In the genomic region with DNA sequence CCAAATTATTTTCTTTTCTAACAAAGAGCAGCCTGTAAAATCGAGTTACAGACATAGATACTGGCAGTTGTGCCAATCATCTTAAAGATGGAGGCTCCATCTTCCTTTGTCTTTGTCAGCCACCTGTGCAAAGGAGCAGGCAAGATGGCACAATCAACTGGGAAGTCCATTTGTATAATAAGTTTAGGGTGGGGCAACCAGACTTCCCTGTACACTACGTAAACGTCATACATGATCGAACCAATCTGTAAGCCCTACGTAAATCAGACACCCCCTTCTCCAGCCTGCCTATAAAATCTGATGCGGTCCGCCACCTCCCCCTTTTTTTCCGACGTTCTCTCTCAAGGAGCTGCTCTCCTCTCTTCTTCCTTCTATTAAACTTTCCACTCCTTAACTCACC, we compare ENCODE assay signal across 1 cellular context.
TF ChIP-seq lines count a peak whose summit lies in the region.

No MANE protein-coding gene starts in this region.

TF ChIP-seq in H1, 55 proteins besides CTCF, POLR2A, EP300 and RAD21 (continued from another document):
- no peak for TF ChIP-seq SP1 (IDR thresholded peaks at IDR 0.05; ENCODE audit: low read depth, low read length)
- no peak for TF ChIP-seq YY1 (IDR thresholded peaks at IDR 0.05; ENCODE audit: low read depth, low read length)
- no peak for TF ChIP-seq EZH2 (IDR thresholded peaks at IDR 0.05; ENCODE audit: low read depth, low read length, severe bottlenecking)
- TF ChIP-seq EGR1 (IDR thresholded peaks at IDR 0.05; ENCODE audit: borderline replicate concordance, low read depth, low read length), result no peak
- no peak for TF ChIP-seq CTBP2 (IDR thresholded peaks at IDR 0.05; ENCODE audit: borderline replicate concordance, insufficient read depth, insufficient read length, low read length)
- TF ChIP-seq RXRA (IDR thresholded peaks at IDR 0.05; ENCODE audit: insufficient read depth, low read depth, low read length), result no peak
- no peak for TF ChIP-seq SP4 (IDR thresholded peaks at IDR 0.05; ENCODE audit: low read length)
- TF ChIP-seq TAF1 (IDR thresholded peaks at IDR 0.05; ENCODE audit: low read depth, low read length), result no peak
- TF ChIP-seq PHF8 (conservative IDR thresholded peaks at IDR 0.05; ENCODE audit: low read depth, low read length), result no peak
- TF ChIP-seq HDAC6 (IDR thresholded peaks at IDR 0.05; ENCODE audit: low read depth, low read length), result no peak
- TF ChIP-seq POLR2AphosphoS5 (IDR thresholded peaks at IDR 0.05; ENCODE audit: low read depth, low read length), result no peak
- TF ChIP-seq GTF2F1 (IDR thresholded peaks at IDR 0.05; ENCODE audit: borderline replicate concordance, low read depth, low read length), result no peak
- no peak for TF ChIP-seq HDAC2 (IDR thresholded peaks at IDR 0.05; ENCODE audit: borderline replicate concordance in 1 of 2, low read depth in 2 of 2, low read length in 2 of 2)
